Comparison of ENCODE assay signal across 24 cellular contexts in genomic region chr9:14193338-14193980, GRCh38.
"Had no signal": no experiment of that assay in that cellular context is flagged by ENCODE, and none has a peak within 500 bp of the region (broad histone marks: within the 10 kb centered on the region; RNA-seq: fewer than 3 reads in every experiment).

No MANE protein-coding gene starts in this region.

- DNase-seq: activated CD4-positive, alpha-beta T cell treated with anti-CD3 and anti-CD28 coated beads, Interleukin-2, amount 10 ng/mL, durations not matched to agents 24 days and 14 days; activated CD4-positive, alpha-beta T cell treated with anti-CD3 and anti-CD28 coated beads, Interleukin-2, amount 50 U/mL, for 4 hours; activated CD8-positive, alpha-beta T cell treated with anti-CD3 and anti-CD28 coated beads for 36 hours; activated gamma-delta T cell; activated naive CD4-positive, alpha-beta T cell treated with Interleukin-2 at 50 U/mL for 16 hours; activated naive CD8-positive, alpha-beta T cell treated with anti-CD3 and anti-CD28 coated beads, Interleukin-2, amount 10 ng/mL, durations not matched to agents 7 days and 5 days; activated T-cell treated with anti-CD3 and anti-CD28 coated beads, Interleukin-2, amount 50 U/mL, for 1 hour; amygdala; Kasumi-1; KG1; MG63; NCI-H1092 treated with DMSO at 0.1 percent for 48 hours; NCI-H1417; NCI-H146; NCI-H187; NCI-H2029 treated with DMSO at 0.1 percent for 48 hours; NCI-H2107; NCI-H2171; NCI-H524; NCI-H82; PC-9; Right ventricle myocardium superior; T1000 had no signal

- H3K36me3 ChIP-seq: ascending aorta, MG63 had no signal

- H3K27me3 ChIP-seq: ascending aorta, MG63 had no signal

- H3K4me3 ChIP-seq: ascending aorta, MG63, PC-9 had no signal

- H3K27ac ChIP-seq: ascending aorta, PC-9 had no signal

- H3K9me3 ChIP-seq: ascending aorta, MG63 had no signal
